Comparison of ENCODE assay signal across 8 cellular contexts in genomic region chr3:15797600-15798303, GRCh38. TPM values are rescaled to one million over a fixed set of nuclear protein-coding genes. Genes with fewer than 3 reads are reported as not detected.
DNase-seq lines count a peak whose midpoint lies in the region; ATAC-seq and TF ChIP-seq lines count a peak whose summit lies in the region.

ANKRD28 (minus strand) TSS chr3:15797979; CDS start chr3:15796521, 1,458 bp downstream.

- ATAC-seq in HG03097 (IDR thresholded peaks at IDR 0.05; ENCODE audit: low FRiP score, unreplicated experiment) (peak; percentile 33), HG03457 (IDR thresholded peaks at IDR 0.05; ENCODE audit: unreplicated experiment) (no peak), GM19455 (IDR thresholded peaks at IDR 0.05; ENCODE audit: unreplicated experiment) (no peak)

- peaks cover 60% of the 10 kb centered on the region for H3K4me1 ChIP-seq in smooth muscle cell (ENCODE audit: low read depth)

- H3K27me3 ChIP-seq in kidney epithelial cell (ENCODE audit: control insufficient read depth, insufficient read depth, low read length), result no peaks in the 10 kb centered on the region
- H3K27me3 ChIP-seq in smooth muscle cell (ENCODE audit: low read depth), result no peaks in the 10 kb centered on the region

- H3F3A ChIP-seq in smooth muscle cell (ENCODE audit: low read depth), result peaks cover 10% of the 10 kb centered on the region

- no peaks in the 10 kb centered on the region for H3K36me3 ChIP-seq in kidney epithelial cell (ENCODE audit: control insufficient read depth, insufficient read depth, low read length)
- H3K36me3 ChIP-seq in smooth muscle cell (ENCODE audit: low read depth), result no peaks in the 10 kb centered on the region

- TF ChIP-seq CTCF in choroid plexus epithelial cell (conservative IDR thresholded peaks at IDR 0.05; ENCODE audit: low read depth, low read length) (peak; percentile 42), kidney epithelial cell (IDR thresholded peaks at IDR 0.05; ENCODE audit: insufficient read depth, low read length, poor library complexity, severe bottlenecking) (peak; percentile 24), smooth muscle cell (IDR thresholded peaks at IDR 0.05; ENCODE audit: borderline replicate concordance, insufficient read depth, poor library complexity, severe bottlenecking) (no peak)

- H3K9ac ChIP-seq in smooth muscle cell (ENCODE audit: low read depth), result peak within 1 kb of the TSS; percentile 96

- peak within 1 kb of the TSS; percentile 98 for H3K4me2 ChIP-seq in smooth muscle cell

- no peak within 1 kb of the TSS for H2AFZ ChIP-seq in smooth muscle cell (ENCODE audit: low read depth)

- H3K79me2 ChIP-seq in smooth muscle cell (ENCODE audit: low read depth), result peaks cover 50% of the 10 kb centered on the region

- no peaks in the 10 kb centered on the region for H4K20me1 ChIP-seq in smooth muscle cell (ENCODE audit: low read depth)

- peak within 1 kb of the TSS; percentile 99 for H3K27ac ChIP-seq in smooth muscle cell (ENCODE audit: low read depth)

- no peaks in the 10 kb centered on the region for H3K9me3 ChIP-seq in smooth muscle cell (replicated peaks; ENCODE audit: low read depth)

- H3K4me3 ChIP-seq in choroid plexus epithelial cell (ENCODE audit: low read depth, low read length), result peak within 1 kb of the TSS; percentile 61
- H3K4me3 ChIP-seq in kidney epithelial cell (ENCODE audit: low read depth, low read length), result peak within 1 kb of the TSS; percentile 33
- peak within 1 kb of the TSS; percentile 54 for H3K4me3 ChIP-seq in smooth muscle cell

- DNase-seq in GM04503 (ENCODE audit: low read depth), result peak; percentile 96
- DNase-seq in choroid plexus epithelial cell (ENCODE audit: low read depth), result peak; percentile 98
- DNase-seq in kidney epithelial cell (ENCODE audit: low read depth), result peak; percentile 77
- DNase-seq in smooth muscle cell (lab: John Stamatoyannopoulos, UW; ENCODE audit: unreplicated experiment), result no peak

- peak; percentile 26; the same call in 1 of the 2 replicates for TF ChIP-seq POLR2A in Raji (IDR thresholded peaks at IDR 0.05; ENCODE audit: insufficient read depth, low read depth, low read length)

- 2% methylated on average over 6 of the region's 6 CpGs for WGBS in smooth muscle cell (ENCODE audit: low lambda C conversion rate)

RNA-seq across cellular contexts. Expression of gene ANKRD28, which starts in this region (rescaled TPM):
- total RNA-seq in kidney epithelial cell (27.4 and 28.4 TPM in 2 replicates), smooth muscle cell (35.7 and 47.3 TPM in 2 replicates)
- 8.6 and 11.8 TPM in 2 replicates for polyA plus RNA-seq in smooth muscle cell
